Comparison of ENCODE assay signal across 23 cellular contexts in genomic region chr2:167861574-167862193, GRCh38.
"Had no signal": no experiment of that assay in that cellular context is flagged by ENCODE, and none has a peak within 500 bp of the region (broad histone marks: within the 10 kb centered on the region; RNA-seq: fewer than 3 reads in every experiment).

No MANE protein-coding gene starts in this region.

- H3K4me3 ChIP-seq: hepatocyte, lower lobe of right lung, ovary, prostate gland, spleen, testis, uterus had no signal

- H3K27ac Mint-ChIP-seq: activated CD4-positive, alpha-beta memory T cell treated with anti-CD3 and anti-CD28 coated beads, Interleukin-2, amount 10 ng/mL, durations not matched to agents 7 days and 5 days; activated naive CD4-positive, alpha-beta T cell treated with anti-CD3 and anti-CD28 coated beads, Interleukin-2, amount 10 ng/mL, durations not matched to agents 7 days and 5 days; activated T-cell treated with anti-CD3 and anti-CD28 coated beads, Interleukin-2, amount 50 U/mL, for 72 hours; immature natural killer cell; naive thymus-derived CD4-positive, alpha-beta T cell; T-helper 17 cell had no signal

- H3K36me3 ChIP-seq: lower lobe of right lung, neutrophil, ovary, prostate gland, spleen, uterus had no signal

- H3K79me2 ChIP-seq: hepatocyte had no signal

- H3K27me3 Mint-ChIP-seq: activated naive CD4-positive, alpha-beta T cell treated with anti-CD3 and anti-CD28 coated beads, Interleukin-2, amount 10 ng/mL, durations not matched to agents 7 days and 5 days had no signal

- H3K4me1 Mint-ChIP-seq: immature natural killer cell, T-helper 17 cell had no signal

- H2AFZ ChIP-seq: hepatocyte had no signal

- H3K27me3 ChIP-seq: hepatocyte, neutrophil, ovary, spleen, testis, uterus had no signal

- ATAC-seq: left lobe of liver; lower lobe of right lung; naive thymus-derived CD4-positive, alpha-beta T cell; T-helper 17 cell had no signal

- H3K36me3 Mint-ChIP-seq: activated naive CD4-positive, alpha-beta T cell treated with anti-CD3 and anti-CD28 coated beads, Interleukin-2, amount 10 ng/mL, durations not matched to agents 7 days and 5 days; immature natural killer cell; naive thymus-derived CD4-positive, alpha-beta T cell had no signal

- H3K9me3 Mint-ChIP-seq: activated CD4-positive, alpha-beta memory T cell treated with anti-CD3 and anti-CD28 coated beads, Interleukin-2, amount 10 ng/mL, durations not matched to agents 7 days and 5 days; activated naive CD4-positive, alpha-beta T cell treated with anti-CD3 and anti-CD28 coated beads, Interleukin-2, amount 10 ng/mL, durations not matched to agents 7 days and 5 days; immature natural killer cell had no signal

- DNase-seq: activated CD4-positive, alpha-beta memory T cell treated with anti-CD3 and anti-CD28 coated beads, Interleukin-2, amount 10 ng/mL, durations not matched to agents 7 days and 5 days; activated CD4-positive, alpha-beta T cell treated with anti-CD3 and anti-CD28 coated beads for 48 hours; activated effector memory CD4-positive, alpha-beta T cell treated with anti-CD3 and anti-CD28 coated beads, Interleukin-2, amount 50 U/mL, for 16 hours; activated naive CD4-positive, alpha-beta T cell treated with anti-CD3 and anti-CD28 coated beads, Interleukin-2, amount 10 ng/mL, durations not matched to agents 7 days and 5 days; activated T-cell treated with anti-CD3 and anti-CD28 coated beads, Interleukin-2, amount 50 U/mL, for 72 hours; erythroblast; foreskin keratinocyte; glutamatergic neuron; immature natural killer cell; lower lobe of right lung; naive thymus-derived CD4-positive, alpha-beta T cell; ovary; spleen; stimulated activated CD4-positive, alpha-beta T cell treated with anti-CD3 and anti-CD28 coated beads, Interleukin-4, amount 100 ng/mL, for 1 hour; stimulated activated naive CD4-positive, alpha-beta T cell; T-helper 17 cell; testis; trophoblast cell; uterus had no signal

- H3K4me3 Mint-ChIP-seq: activated CD4-positive, alpha-beta memory T cell treated with anti-CD3 and anti-CD28 coated beads, Interleukin-2, amount 10 ng/mL, durations not matched to agents 7 days and 5 days; activated naive CD4-positive, alpha-beta T cell treated with anti-CD3 and anti-CD28 coated beads, Interleukin-2, amount 10 ng/mL, durations not matched to agents 7 days and 5 days; activated T-cell treated with anti-CD3 and anti-CD28 coated beads, Interleukin-2, amount 50 U/mL, for 72 hours; immature natural killer cell; naive thymus-derived CD4-positive, alpha-beta T cell; T-helper 17 cell had no signal

- H3K9me3 ChIP-seq: lower lobe of right lung, neutrophil, ovary, prostate gland, spleen, testis, uterus had no signal

- H3K27ac ChIP-seq: foreskin keratinocyte, hepatocyte, lower lobe of right lung, neutrophil, ovary, prostate gland, spleen, testis, uterus had no signal

- H3K4me1 ChIP-seq: foreskin keratinocyte, lower lobe of right lung, prostate gland, spleen, testis, uterus had no signal

- H3K4me2 ChIP-seq: hepatocyte had no signal
